ENCODE assay signal across 1 cellular context in the genomic region with DNA sequence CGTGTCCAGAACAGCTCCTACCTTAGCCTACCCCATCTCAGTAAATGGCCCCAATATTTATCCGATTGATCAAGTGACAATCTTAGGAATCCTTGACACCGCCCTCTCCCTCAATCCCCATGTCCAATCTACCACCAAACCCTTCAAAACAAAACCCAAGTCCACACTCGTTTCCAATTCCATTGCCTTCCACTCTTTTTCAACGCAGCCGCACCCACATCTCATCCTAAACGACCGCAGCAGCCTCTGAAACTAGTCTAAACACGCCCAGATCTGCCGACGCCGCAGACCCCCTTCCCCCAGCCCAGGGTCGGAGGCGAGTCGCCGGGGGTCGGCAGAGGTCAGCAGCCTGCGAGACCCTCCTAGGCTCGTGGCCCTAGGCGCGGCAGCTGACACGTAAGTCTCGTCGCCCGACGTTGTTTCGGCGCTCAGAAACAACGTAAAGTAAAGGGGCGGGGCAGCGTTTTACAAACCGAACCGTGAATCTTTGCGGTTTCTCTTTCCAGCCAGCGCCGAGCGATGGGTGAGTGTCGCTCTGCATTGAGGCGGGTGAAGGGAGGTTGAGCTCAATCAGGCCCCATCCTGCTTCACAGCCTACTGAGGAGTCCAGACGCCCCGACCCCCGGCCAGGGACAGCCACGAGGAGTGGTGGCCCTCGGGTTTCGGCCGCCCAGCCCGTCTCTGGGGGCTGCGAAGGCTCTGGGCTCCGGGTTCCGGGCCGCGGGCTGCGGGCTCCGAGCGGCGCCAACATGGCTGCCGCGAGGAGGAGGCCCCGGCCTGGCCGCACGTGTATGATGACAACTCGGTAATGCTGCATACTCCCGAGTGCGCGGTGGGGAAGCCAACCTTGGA.
TF ChIP-seq lines count a peak whose summit lies in the region.

A gene (plus strand): TSS at position 463 of the 852 bp plus-strand sequence. CDS start 57 bp downstream, at position 520.

TF ChIP-seq in HepG2, 621 proteins besides CTCF, POLR2A, EP300 and RAD21 (continued from another document and continues in another):
- TF ChIP-seq, protein P1, sequence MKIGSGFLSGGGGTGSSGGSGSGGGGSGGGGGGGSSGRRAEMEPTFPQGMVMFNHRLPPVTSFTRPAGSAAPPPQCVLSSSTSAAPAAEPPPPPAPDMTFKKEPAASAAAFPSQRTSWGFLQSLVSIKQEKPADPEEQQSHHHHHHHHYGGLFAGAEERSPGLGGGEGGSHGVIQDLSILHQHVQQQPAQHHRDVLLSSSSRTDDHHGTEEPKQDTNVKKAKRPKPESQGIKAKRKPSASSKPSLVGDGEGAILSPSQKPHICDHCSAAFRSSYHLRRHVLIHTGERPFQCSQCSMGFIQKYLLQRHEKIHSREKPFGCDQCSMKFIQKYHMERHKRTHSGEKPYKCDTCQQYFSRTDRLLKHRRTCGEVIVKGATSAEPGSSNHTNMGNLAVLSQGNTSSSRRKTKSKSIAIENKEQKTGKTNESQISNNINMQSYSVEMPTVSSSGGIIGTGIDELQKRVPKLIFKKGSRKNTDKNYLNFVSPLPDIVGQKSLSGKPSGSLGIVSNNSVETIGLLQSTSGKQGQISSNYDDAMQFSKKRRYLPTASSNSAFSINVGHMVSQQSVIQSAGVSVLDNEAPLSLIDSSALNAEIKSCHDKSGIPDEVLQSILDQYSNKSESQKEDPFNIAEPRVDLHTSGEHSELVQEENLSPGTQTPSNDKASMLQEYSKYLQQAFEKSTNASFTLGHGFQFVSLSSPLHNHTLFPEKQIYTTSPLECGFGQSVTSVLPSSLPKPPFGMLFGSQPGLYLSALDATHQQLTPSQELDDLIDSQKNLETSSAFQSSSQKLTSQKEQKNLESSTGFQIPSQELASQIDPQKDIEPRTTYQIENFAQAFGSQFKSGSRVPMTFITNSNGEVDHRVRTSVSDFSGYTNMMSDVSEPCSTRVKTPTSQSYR (CRISPR knock-in tag; IDR thresholded peaks at IDR 0.05; ENCODE audit: borderline replicate concordance): peak; percentile 66; the same call in 1 of the 2 replicates
- peak; percentile 82 for TF ChIP-seq ZNF781 (CRISPR knock-in tag; IDR thresholded peaks at IDR 0.05; ENCODE audit: borderline replicate concordance, not compliant biosample characterization)
- TF ChIP-seq ZNF619 (CRISPR knock-in tag; IDR thresholded peaks at IDR 0.05): peak; percentile 66
- TF ChIP-seq SMARCE1 (IDR thresholded peaks at IDR 0.05; ENCODE audit: borderline replicate concordance): no peak
- TF ChIP-seq HDAC2 (CRISPR knock-in tag; IDR thresholded peaks at IDR 0.05): peak; percentile 61; the same call in 1 of the 2 replicates
- TF ChIP-seq, protein P2, sequence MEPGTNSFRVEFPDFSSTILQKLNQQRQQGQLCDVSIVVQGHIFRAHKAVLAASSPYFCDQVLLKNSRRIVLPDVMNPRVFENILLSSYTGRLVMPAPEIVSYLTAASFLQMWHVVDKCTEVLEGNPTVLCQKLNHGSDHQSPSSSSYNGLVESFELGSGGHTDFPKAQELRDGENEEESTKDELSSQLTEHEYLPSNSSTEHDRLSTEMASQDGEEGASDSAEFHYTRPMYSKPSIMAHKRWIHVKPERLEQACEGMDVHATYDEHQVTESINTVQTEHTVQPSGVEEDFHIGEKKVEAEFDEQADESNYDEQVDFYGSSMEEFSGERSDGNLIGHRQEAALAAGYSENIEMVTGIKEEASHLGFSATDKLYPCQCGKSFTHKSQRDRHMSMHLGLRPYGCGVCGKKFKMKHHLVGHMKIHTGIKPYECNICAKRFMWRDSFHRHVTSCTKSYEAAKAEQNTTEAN (CRISPR knock-in tag; conservative IDR thresholded peaks at IDR 0.05): peak; percentile 78
- TF ChIP-seq, protein P3, sequence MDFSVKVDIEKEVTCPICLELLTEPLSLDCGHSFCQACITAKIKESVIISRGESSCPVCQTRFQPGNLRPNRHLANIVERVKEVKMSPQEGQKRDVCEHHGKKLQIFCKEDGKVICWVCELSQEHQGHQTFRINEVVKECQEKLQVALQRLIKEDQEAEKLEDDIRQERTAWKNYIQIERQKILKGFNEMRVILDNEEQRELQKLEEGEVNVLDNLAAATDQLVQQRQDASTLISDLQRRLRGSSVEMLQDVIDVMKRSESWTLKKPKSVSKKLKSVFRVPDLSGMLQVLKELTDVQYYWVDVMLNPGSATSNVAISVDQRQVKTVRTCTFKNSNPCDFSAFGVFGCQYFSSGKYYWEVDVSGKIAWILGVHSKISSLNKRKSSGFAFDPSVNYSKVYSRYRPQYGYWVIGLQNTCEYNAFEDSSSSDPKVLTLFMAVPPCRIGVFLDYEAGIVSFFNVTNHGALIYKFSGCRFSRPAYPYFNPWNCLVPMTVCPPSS (IDR thresholded peaks at IDR 0.05): no peak
- no peak; the same call in 1 of the 2 replicates for TF ChIP-seq ZNF337 (CRISPR knock-in tag; IDR thresholded peaks at IDR 0.05; ENCODE audit: borderline replicate concordance, low read depth)
- TF ChIP-seq, protein P4, sequence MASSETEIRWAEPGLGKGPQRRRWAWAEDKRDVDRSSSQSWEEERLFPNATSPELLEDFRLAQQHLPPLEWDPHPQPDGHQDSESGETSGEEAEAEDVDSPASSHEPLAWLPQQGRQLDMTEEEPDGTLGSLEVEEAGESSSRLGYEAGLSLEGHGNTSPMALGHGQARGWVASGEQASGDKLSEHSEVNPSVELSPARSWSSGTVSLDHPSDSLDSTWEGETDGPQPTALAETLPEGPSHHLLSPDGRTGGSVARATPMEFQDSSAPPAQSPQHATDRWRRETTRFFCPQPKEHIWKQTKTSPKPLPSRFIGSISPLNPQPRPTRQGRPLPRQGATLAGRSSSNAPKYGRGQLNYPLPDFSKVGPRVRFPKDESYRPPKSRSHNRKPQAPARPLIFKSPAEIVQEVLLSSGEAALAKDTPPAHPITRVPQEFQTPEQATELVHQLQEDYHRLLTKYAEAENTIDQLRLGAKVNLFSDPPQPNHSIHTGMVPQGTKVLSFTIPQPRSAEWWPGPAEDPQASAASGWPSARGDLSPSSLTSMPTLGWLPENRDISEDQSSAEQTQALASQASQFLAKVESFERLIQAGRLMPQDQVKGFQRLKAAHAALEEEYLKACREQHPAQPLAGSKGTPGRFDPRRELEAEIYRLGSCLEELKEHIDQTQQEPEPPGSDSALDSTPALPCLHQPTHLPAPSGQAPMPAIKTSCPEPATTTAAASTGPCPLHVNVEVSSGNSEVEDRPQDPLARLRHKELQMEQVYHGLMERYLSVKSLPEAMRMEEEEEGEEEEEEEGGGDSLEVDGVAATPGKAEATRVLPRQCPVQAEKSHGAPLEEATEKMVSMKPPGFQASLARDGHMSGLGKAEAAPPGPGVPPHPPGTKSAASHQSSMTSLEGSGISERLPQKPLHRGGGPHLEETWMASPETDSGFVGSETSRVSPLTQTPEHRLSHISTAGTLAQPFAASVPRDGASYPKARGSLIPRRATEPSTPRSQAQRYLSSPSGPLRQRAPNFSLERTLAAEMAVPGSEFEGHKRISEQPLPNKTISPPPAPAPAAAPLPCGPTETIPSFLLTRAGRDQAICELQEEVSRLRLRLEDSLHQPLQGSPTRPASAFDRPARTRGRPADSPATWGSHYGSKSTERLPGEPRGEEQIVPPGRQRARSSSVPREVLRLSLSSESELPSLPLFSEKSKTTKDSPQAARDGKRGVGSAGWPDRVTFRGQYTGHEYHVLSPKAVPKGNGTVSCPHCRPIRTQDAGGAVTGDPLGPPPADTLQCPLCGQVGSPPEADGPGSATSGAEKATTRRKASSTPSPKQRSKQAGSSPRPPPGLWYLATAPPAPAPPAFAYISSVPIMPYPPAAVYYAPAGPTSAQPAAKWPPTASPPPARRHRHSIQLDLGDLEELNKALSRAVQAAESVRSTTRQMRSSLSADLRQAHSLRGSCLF (CRISPR knock-in tag; IDR thresholded peaks at IDR 0.05; ENCODE audit: borderline replicate concordance): peak; percentile 77; the same call in 1 of the 2 replicates
- TF ChIP-seq, protein P5, sequence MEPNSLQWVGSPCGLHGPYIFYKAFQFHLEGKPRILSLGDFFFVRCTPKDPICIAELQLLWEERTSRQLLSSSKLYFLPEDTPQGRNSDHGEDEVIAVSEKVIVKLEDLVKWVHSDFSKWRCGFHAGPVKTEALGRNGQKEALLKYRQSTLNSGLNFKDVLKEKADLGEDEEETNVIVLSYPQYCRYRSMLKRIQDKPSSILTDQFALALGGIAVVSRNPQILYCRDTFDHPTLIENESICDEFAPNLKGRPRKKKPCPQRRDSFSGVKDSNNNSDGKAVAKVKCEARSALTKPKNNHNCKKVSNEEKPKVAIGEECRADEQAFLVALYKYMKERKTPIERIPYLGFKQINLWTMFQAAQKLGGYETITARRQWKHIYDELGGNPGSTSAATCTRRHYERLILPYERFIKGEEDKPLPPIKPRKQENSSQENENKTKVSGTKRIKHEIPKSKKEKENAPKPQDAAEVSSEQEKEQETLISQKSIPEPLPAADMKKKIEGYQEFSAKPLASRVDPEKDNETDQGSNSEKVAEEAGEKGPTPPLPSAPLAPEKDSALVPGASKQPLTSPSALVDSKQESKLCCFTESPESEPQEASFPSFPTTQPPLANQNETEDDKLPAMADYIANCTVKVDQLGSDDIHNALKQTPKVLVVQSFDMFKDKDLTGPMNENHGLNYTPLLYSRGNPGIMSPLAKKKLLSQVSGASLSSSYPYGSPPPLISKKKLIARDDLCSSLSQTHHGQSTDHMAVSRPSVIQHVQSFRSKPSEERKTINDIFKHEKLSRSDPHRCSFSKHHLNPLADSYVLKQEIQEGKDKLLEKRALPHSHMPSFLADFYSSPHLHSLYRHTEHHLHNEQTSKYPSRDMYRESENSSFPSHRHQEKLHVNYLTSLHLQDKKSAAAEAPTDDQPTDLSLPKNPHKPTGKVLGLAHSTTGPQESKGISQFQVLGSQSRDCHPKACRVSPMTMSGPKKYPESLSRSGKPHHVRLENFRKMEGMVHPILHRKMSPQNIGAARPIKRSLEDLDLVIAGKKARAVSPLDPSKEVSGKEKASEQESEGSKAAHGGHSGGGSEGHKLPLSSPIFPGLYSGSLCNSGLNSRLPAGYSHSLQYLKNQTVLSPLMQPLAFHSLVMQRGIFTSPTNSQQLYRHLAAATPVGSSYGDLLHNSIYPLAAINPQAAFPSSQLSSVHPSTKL (CRISPR knock-in tag; IDR thresholded peaks at IDR 0.05): peak; percentile 57
- TF ChIP-seq, protein P6, sequence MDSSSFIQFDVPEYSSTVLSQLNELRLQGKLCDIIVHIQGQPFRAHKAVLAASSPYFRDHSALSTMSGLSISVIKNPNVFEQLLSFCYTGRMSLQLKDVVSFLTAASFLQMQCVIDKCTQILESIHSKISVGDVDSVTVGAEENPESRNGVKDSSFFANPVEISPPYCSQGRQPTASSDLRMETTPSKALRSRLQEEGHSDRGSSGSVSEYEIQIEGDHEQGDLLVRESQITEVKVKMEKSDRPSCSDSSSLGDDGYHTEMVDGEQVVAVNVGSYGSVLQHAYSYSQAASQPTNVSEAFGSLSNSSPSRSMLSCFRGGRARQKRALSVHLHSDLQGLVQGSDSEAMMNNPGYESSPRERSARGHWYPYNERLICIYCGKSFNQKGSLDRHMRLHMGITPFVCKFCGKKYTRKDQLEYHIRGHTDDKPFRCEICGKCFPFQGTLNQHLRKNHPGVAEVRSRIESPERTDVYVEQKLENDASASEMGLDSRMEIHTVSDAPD (CRISPR knock-in tag; IDR thresholded peaks at IDR 0.05): no peak
- TF ChIP-seq, protein P7, sequence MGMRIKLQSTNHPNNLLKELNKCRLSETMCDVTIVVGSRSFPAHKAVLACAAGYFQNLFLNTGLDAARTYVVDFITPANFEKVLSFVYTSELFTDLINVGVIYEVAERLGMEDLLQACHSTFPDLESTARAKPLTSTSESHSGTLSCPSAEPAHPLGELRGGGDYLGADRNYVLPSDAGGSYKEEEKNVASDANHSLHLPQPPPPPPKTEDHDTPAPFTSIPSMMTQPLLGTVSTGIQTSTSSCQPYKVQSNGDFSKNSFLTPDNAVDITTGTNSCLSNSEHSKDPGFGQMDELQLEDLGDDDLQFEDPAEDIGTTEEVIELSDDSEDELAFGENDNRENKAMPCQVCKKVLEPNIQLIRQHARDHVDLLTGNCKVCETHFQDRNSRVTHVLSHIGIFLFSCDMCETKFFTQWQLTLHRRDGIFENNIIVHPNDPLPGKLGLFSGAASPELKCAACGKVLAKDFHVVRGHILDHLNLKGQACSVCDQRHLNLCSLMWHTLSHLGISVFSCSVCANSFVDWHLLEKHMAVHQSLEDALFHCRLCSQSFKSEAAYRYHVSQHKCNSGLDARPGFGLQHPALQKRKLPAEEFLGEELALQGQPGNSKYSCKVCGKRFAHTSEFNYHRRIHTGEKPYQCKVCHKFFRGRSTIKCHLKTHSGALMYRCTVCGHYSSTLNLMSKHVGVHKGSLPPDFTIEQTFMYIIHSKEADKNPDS (CRISPR knock-in tag; IDR thresholded peaks at IDR 0.05): no peak
- TF ChIP-seq ZBTB1 (CRISPR knock-in tag; IDR thresholded peaks at IDR 0.05; ENCODE audit: borderline replicate concordance): no peak
- TF ChIP-seq ZNF614 (CRISPR knock-in tag; IDR thresholded peaks at IDR 0.05; ENCODE audit: borderline replicate concordance): no peak; the same call in 1 of the 2 replicates
- no peak for TF ChIP-seq THYN1 (CRISPR knock-in tag; IDR thresholded peaks at IDR 0.05; ENCODE audit: borderline replicate concordance, low read depth)
- TF ChIP-seq ZNF207 (IDR thresholded peaks at IDR 0.05; ENCODE audit: borderline replicate concordance): no peak
- peak; percentile 51; the same call in 1 of the 2 replicates for TF ChIP-seq FIP1L1 (IDR thresholded peaks at IDR 0.05; ENCODE audit: borderline replicate concordance, insufficient read depth, low read depth, low read length)
- peak; percentile 58 for TF ChIP-seq NCOA2 (CRISPR knock-in tag; IDR thresholded peaks at IDR 0.05)
- TF ChIP-seq, protein P8, sequence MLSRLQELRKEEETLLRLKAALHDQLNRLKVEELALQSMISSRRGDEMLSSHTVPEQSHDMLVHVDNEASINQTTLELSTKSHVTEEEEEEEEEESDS (CRISPR knock-in tag; IDR thresholded peaks at IDR 0.05; ENCODE audit: borderline replicate concordance): no peak; the same call in 1 of the 2 replicates
- TF ChIP-seq NFKBIZ (CRISPR knock-in tag; IDR thresholded peaks at IDR 0.05): peak; percentile 50; the same call in 1 of the 2 replicates
- TF ChIP-seq, protein P9, sequence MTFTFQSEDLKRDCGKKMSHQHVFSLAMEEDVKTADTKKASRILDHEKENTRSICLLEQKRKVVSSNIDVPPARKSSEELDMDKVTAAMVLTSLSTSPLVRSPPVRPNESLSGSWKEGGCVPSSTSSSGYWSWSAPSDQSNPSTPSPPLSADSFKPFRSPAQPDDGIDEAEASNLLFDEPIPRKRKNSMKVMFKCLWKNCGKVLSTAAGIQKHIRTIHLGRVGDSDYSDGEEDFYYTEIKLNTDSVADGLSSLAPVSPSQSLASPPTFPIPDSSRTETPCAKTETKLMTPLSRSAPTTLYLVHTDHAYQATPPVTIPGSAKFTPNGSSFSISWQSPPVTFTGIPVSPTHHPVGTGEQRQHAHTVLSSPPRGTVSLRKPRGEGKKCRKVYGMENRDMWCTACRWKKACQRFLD (CRISPR knock-in tag; IDR thresholded peaks at IDR 0.05; ENCODE audit: borderline replicate concordance): peak; percentile 82; the same call in 1 of the 2 replicates
- no peak for TF ChIP-seq JARID2 (CRISPR knock-in tag; IDR thresholded peaks at IDR 0.05; ENCODE audit: insufficient replicate concordance)
- TF ChIP-seq, protein P10, sequence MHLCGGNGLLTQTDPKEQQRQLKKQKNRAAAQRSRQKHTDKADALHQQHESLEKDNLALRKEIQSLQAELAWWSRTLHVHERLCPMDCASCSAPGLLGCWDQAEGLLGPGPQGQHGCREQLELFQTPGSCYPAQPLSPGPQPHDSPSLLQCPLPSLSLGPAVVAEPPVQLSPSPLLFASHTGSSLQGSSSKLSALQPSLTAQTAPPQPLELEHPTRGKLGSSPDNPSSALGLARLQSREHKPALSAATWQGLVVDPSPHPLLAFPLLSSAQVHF (CRISPR knock-in tag; IDR thresholded peaks at IDR 0.05): no peak
